1 cellular context compared by ENCODE assay signal in the genomic region with DNA sequence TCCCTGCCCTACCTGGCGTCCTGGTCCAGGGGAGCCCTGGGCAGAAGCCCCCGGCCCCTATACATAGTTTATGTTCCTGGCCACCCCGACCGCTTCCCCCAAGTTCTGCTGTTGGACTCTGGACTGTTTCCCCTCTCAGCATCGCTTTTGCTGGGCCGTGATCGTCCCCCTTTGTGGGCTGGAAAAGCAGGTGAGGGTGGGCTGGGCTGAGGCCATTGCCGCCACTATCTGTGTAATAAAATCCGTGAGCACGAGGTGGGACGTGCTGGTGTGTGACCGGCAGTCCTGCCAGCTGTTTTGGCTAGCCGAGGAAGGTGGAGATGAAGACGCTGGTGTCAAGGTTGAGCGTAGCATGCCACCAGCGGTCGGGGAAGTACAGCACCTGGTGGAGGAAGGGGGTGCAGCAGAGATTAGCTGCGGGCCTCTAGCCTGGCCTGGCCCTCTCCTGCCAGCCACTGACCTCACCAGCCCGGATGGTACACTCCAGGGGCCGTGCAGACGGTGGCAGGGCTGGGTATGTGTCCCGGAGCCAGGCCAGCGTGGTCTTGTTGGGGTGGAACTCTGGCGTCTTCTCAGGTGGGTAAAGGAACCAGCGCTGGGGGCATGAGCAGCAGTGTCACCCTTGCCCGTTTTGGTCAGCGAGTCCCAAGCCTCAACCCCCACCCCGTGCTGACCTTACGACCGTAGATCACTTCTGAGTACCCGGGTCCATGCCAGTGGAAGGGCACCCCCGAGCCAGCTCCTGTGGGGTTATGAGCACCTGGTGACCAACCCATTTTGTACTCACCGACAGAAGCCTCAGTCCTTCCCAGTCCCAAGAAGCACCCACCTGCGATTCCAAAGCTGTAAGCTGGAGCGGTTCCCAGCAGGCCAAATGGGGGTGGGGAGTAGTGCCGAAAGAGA.
TF ChIP-seq lines count a peak whose summit lies in the region.

No MANE protein-coding gene starts in this region.

TF ChIP-seq in WTC11, 78 proteins besides CTCF, POLR2A, EP300 and RAD21 (continued from another document):
- 0 out of 2 replicates have a peak, but pooled peaks have one; percentile 1 for TF ChIP-seq USF1 (CRISPR knock-in tag; IDR thresholded peaks at IDR 0.05)
- TF ChIP-seq IRF2 (CRISPR knock-in tag; IDR thresholded peaks at IDR 0.05; ENCODE audit: borderline replicate concordance, low read depth) = no peak
- 0 out of 2 replicates have a peak, but pooled peaks have one; percentile 14 for TF ChIP-seq ESRRA (CRISPR knock-in tag; IDR thresholded peaks at IDR 0.05; ENCODE audit: borderline replicate concordance)
- 0 out of 2 replicates have a peak, but pooled peaks have one; percentile 34 for TF ChIP-seq E2F1 (CRISPR knock-in tag; IDR thresholded peaks at IDR 0.05)
- TF ChIP-seq ZNF219 (CRISPR knock-in tag; IDR thresholded peaks at IDR 0.05; ENCODE audit: borderline replicate concordance) = no peak
